In the genomic region with DNA sequence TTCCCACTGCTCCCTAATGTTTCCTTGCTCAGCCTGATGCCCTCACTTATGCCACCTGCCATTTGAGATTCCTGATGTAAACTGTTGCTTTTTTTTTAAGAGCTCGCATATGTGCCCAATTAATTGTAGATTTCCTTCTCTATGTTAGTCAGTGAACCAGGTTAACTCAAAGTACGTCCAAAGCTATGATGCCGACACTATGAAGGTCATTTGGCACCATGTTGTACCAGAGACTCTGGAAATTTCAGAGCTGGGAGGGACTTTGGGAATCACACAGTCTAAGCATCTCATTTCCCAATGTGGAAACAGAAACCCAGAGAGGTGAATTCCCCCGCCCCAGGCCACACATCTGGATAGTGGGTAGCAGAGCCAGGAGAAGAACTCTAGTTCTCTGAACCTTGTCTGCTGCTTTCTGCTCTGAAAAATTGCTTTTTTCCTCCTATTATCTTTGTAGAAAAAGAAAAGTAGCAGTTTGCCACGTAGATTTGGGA, we compare ENCODE assay signal across 1 cellular context.
TF ChIP-seq lines count a peak whose summit lies in the region.

No MANE protein-coding gene starts in this region.

TF ChIP-seq in A549, 52 proteins besides CTCF, POLR2A, EP300 and RAD21 (continued from another document):
- TF ChIP-seq BCL3 (IDR thresholded peaks at IDR 0.05) (no peak), HMGXB4 (CRISPR knock-in tag; IDR thresholded peaks at IDR 0.05; ENCODE audit: borderline replicate concordance) (no peak), TP53 (CRISPR knock-in tag; IDR thresholded peaks at IDR 0.05) (no peak), CHD2 (IDR thresholded peaks at IDR 0.05; ENCODE audit: low read length, partially characterized antibody) (no peak), FOSB (CRISPR knock-in tag; IDR thresholded peaks at IDR 0.05) (no peak), NPAS2 (CRISPR knock-in tag; IDR thresholded peaks at IDR 0.05; ENCODE audit: borderline replicate concordance) (no peak), HEYL (CRISPR knock-in tag; IDR thresholded peaks at IDR 0.05) (no peak), TFCP2L1 (CRISPR knock-in tag; IDR thresholded peaks at IDR 0.05) (no peak), FOXS1 (CRISPR knock-in tag; IDR thresholded peaks at IDR 0.05) (no peak), ZSCAN20 (CRISPR knock-in tag; IDR thresholded peaks at IDR 0.05) (no peak), RFX5 (IDR thresholded peaks at IDR 0.05) (no peak), GATA3 (IDR thresholded peaks at IDR 0.05; ENCODE audit: borderline replicate concordance) (no peak), JUN (IDR thresholded peaks at IDR 0.05) (no peak)
- TF ChIP-seq, protein P1, sequence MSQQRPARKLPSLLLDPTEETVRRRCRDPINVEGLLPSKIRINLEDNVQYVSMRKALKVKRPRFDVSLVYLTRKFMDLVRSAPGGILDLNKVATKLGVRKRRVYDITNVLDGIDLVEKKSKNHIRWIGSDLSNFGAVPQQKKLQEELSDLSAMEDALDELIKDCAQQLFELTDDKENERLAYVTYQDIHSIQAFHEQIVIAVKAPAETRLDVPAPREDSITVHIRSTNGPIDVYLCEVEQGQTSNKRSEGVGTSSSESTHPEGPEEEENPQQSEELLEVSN (IDR thresholded peaks at IDR 0.05; ENCODE audit: borderline replicate concordance, low read depth): no peak
TF ChIP-seq in A549: peak in this region for 0.
